10 cellular contexts compared by ENCODE assay signal in genomic region chr2:12326449-12327190, GRCh38.
DNase-seq lines count a peak whose midpoint lies in the region; ATAC-seq, FAIRE-seq and TF ChIP-seq lines count a peak whose summit lies in the region.
"Had no signal": no experiment of that assay in that cellular context is flagged by ENCODE, and none has a peak within 500 bp of the region (broad histone marks: within the 10 kb centered on the region; RNA-seq: fewer than 3 reads in every experiment).

No MANE protein-coding gene starts in this region.

- intact Hi-C loops in activated CD4-positive, alpha-beta memory T cell treated with anti-CD3 and anti-CD28 coated beads for 36 hours (cut with micrococcal nuclease) = no loop called here
- intact Hi-C loops in pancreas (cut with DNase I) = no loop called here
- intact Hi-C loops in PC-9 (cut with micrococcal nuclease; ENCODE audit: unreplicated experiment) = no loop called here

- no peaks in the 10 kb centered on the region for H3K36me3 Mint-ChIP-seq in activated CD4-positive, alpha-beta memory T cell treated with anti-CD3 and anti-CD28 coated beads for 36 hours
- no peaks in the 10 kb centered on the region for H3K36me3 Mint-ChIP-seq in activated CD4-positive, alpha-beta memory T cell treated with anti-CD3 and anti-CD28 coated beads, Interleukin-2, amount 10 ng/mL, durations not matched to agents 7 days and 5 days (ENCODE audit: low read depth)

- ATAC-seq in pancreas (peak; percentile 74 to 90 (median 82)), GM18873 (IDR thresholded peaks at IDR 0.05; ENCODE audit: low FRiP score, unreplicated experiment) (no peak)

- no peaks in the 10 kb centered on the region for H3K4me1 Mint-ChIP-seq in activated CD4-positive, alpha-beta memory T cell treated with anti-CD3 and anti-CD28 coated beads for 36 hours (ENCODE audit: low read depth)
- H3K4me1 Mint-ChIP-seq in activated CD4-positive, alpha-beta memory T cell treated with anti-CD3 and anti-CD28 coated beads, Interleukin-2, amount 10 ng/mL, durations not matched to agents 7 days and 5 days = no peaks in the 10 kb centered on the region

- no peaks in the 10 kb centered on the region for H3K27me3 ChIP-seq in pancreas
- H3K27me3 ChIP-seq in PC-9 (ENCODE audit: insufficient read depth, low read depth) = no peaks in the 10 kb centered on the region
- H3K27me3 ChIP-seq: uterus had no signal

- H3K9me3 ChIP-seq in pancreas = no peaks in the 10 kb centered on the region
- 0 out of 2 replicates have a peak, but pooled peaks cover 8% of the 10 kb centered on the region for H3K9me3 ChIP-seq in PC-9 (ENCODE audit: insufficient read depth, low read depth)
- H3K9me3 ChIP-seq: uterus had no signal

- CTCF ChIA-PET in activated CD4-positive, alpha-beta memory T cell treated with anti-CD3 and anti-CD28 coated beads for 36 hours (lab: Charles Lee) = interaction anchor here (0.8 to 1.2 kb wide), 2 partner anchors 390 kb away, joined by 3 read pairs; partner anchors contain the start of gene TRIB2
- CTCF ChIA-PET in activated CD4-positive, alpha-beta memory T cell treated with anti-CD3 and anti-CD28 coated beads, Interleukin-2, amount 10 ng/mL, durations not matched to agents 7 days and 5 days (lab: Charles Lee) = interaction anchor here (0.6 to 1.6 kb wide), 3 partner anchors 283 to 390 kb away, joined by 3 read pairs; partner anchors contain the start of gene TRIB2
- CTCF ChIA-PET in PC-9 (lab: Charles Lee) = no interaction called here

- TF ChIP-seq CTCF in epithelial cell of esophagus (IDR thresholded peaks at IDR 0.05; ENCODE audit: insufficient read depth, low read depth, low read length, missing control alignments) = peak; percentile 13
- TF ChIP-seq CTCF in pancreas (IDR thresholded peaks at IDR 0.05) = peak in 2 of 4 donors; percentile 12 to 30
- TF ChIP-seq CTCF in PC-9 (conservative IDR thresholded peaks at IDR 0.05) = no peak

- H3K27ac ChIP-seq in pancreas (no peak overlapping the region), PC-9 (no peak overlapping the region)
- H3K27ac ChIP-seq: uterus had no signal

- H3K79me2 ChIP-seq in PC-9 (ENCODE audit: low read depth) = no peaks in the 10 kb centered on the region

- H3K4me2 ChIP-seq in PC-9 = no peak overlapping the region

- no TSS peak for BruUV-seq in PC-9 (replicated peaks; lab: Mats Ljungman, UMichigan)

- H2AFZ ChIP-seq in PC-9 = no peak overlapping the region

- DNase-seq in activated CD4-positive, alpha-beta memory T cell treated with anti-CD3 and anti-CD28 coated beads for 36 hours = peak; percentile 13
- no peak for DNase-seq in activated CD4-positive, alpha-beta memory T cell treated with anti-CD3 and anti-CD28 coated beads, Interleukin-2, amount 10 ng/mL, durations not matched to agents 7 days and 5 days
- DNase-seq in HTR-8/SVneo (ENCODE audit: insufficient read length, low spot score) = no peak
- DNase-seq in epithelial cell of esophagus (ENCODE audit: low read depth) = no peak
- peak in 2 of 6 donors; percentile 18 for DNase-seq in pancreas
- no peak for DNase-seq in PC-9
- no peak for DNase-seq in DMS53 treated with DMSO at 0.1 percent for 48 hours (lab: John Stamatoyannopoulos, UW; ENCODE audit: unreplicated experiment)
- DNase-seq: hippocampal formation, uterus had no signal

- no peaks in the 10 kb centered on the region for H3F3A ChIP-seq in PC-9 (ENCODE audit: insufficient read depth, low read depth)

- H4K20me1 ChIP-seq in PC-9 (ENCODE audit: insufficient read depth) = no peaks in the 10 kb centered on the region

- H3K27me3 Mint-ChIP-seq in activated CD4-positive, alpha-beta memory T cell treated with anti-CD3 and anti-CD28 coated beads for 36 hours = no peaks in the 10 kb centered on the region
- H3K27me3 Mint-ChIP-seq in activated CD4-positive, alpha-beta memory T cell treated with anti-CD3 and anti-CD28 coated beads, Interleukin-2, amount 10 ng/mL, durations not matched to agents 7 days and 5 days = peaks cover 5% of the 10 kb centered on the region

- 72 to 77% methylated on average over 12 of the region's 12 CpGs for WGBS in pancreas, 2 donors

- POLR2A ChIA-PET in activated CD4-positive, alpha-beta memory T cell treated with anti-CD3 and anti-CD28 coated beads for 36 hours (lab: Charles Lee) = no interaction called here
- POLR2A ChIA-PET in activated CD4-positive, alpha-beta memory T cell treated with anti-CD3 and anti-CD28 coated beads, Interleukin-2, amount 10 ng/mL, durations not matched to agents 7 days and 5 days (lab: Charles Lee) = no interaction called here
- POLR2A ChIA-PET in PC-9 (lab: Charles Lee; ENCODE audit: unreplicated experiment) = interaction anchor here (0.5 to 0.6 kb wide), 2 partner anchors 46 to 195 kb away, joined by 3 to 6 read pairs; no protein-coding TSS in a partner anchor

- H3K4me1 ChIP-seq in pancreas (no peaks in the 10 kb centered on the region), PC-9 (replicated peaks; ENCODE audit: insufficient read depth) (0 out of 2 replicates have a peak, but pooled peaks cover 3% of the 10 kb centered on the region)
- H3K4me1 ChIP-seq: uterus had no signal

- H3K9me3 Mint-ChIP-seq in activated CD4-positive, alpha-beta memory T cell treated with anti-CD3 and anti-CD28 coated beads for 36 hours = peaks cover under 1% of the 10 kb centered on the region
- peaks cover 2% of the 10 kb centered on the region for H3K9me3 Mint-ChIP-seq in activated CD4-positive, alpha-beta memory T cell treated with anti-CD3 and anti-CD28 coated beads, Interleukin-2, amount 10 ng/mL, durations not matched to agents 7 days and 5 days

- no peak overlapping the region for H3K27ac Mint-ChIP-seq in activated CD4-positive, alpha-beta memory T cell treated with anti-CD3 and anti-CD28 coated beads for 36 hours
- H3K27ac Mint-ChIP-seq in activated CD4-positive, alpha-beta memory T cell treated with anti-CD3 and anti-CD28 coated beads, Interleukin-2, amount 10 ng/mL, durations not matched to agents 7 days and 5 days = no peak overlapping the region

- H3K9me2 ChIP-seq in PC-9 (ENCODE audit: insufficient read depth) = no peaks in the 10 kb centered on the region

- no peak overlapping the region for H3K4me3 Mint-ChIP-seq in activated CD4-positive, alpha-beta memory T cell treated with anti-CD3 and anti-CD28 coated beads for 36 hours
- H3K4me3 Mint-ChIP-seq in activated CD4-positive, alpha-beta memory T cell treated with anti-CD3 and anti-CD28 coated beads, Interleukin-2, amount 10 ng/mL, durations not matched to agents 7 days and 5 days = no peak overlapping the region

- H3K4me3 ChIP-seq in epithelial cell of esophagus (ENCODE audit: low read length) = no peak overlapping the region
- H3K4me3 ChIP-seq in pancreas = no peak overlapping the region
- H3K4me3 ChIP-seq in PC-9 = no peak overlapping the region
- H3K4me3 ChIP-seq: uterus had no signal

- no peaks in the 10 kb centered on the region for H3K36me3 ChIP-seq in pancreas
- no peaks in the 10 kb centered on the region for H3K36me3 ChIP-seq in PC-9 (ENCODE audit: low read depth)
- H3K36me3 ChIP-seq: uterus had no signal

- FAIRE-seq in HTR-8/SVneo (lab: Jason Lieb, UNC) (peak; percentile 81), pancreas (lab: Jason Lieb, UNC) (no peak)
